In genomic region chr13:30736921-30737320, GRCh38 we compare ENCODE assay signal across 1 cellular context.
TF ChIP-seq lines count a peak whose summit lies in the region.

No MANE protein-coding gene starts in this region.

TF ChIP-seq in H1, 55 proteins besides CTCF, POLR2A, EP300 and RAD21:
- TF ChIP-seq SIN3A (conservative IDR thresholded peaks at IDR 0.05 in 1 of 2, IDR thresholded peaks at IDR 0.05 in 1 of 2; ENCODE audit: low read depth in 1 of 2, low read length in 2 of 2) (no peak), JUN (IDR thresholded peaks at IDR 0.05; ENCODE audit: low read depth, low read length) (no peak), MAFK (IDR thresholded peaks at IDR 0.05; ENCODE audit: low read depth, low read length) (no peak), CREB1 (IDR thresholded peaks at IDR 0.05) (no peak), FOSL1 (IDR thresholded peaks at IDR 0.05; ENCODE audit: insufficient read depth, low read depth, low read length) (no peak), BRCA1 (IDR thresholded peaks at IDR 0.05; ENCODE audit: low read depth, low read length) (no peak), USF2 (IDR thresholded peaks at IDR 0.05; ENCODE audit: low read length) (no peak), TBP (IDR thresholded peaks at IDR 0.05; ENCODE audit: low read depth, low read length) (no peak), MAX (IDR thresholded peaks at IDR 0.05) (no peak), RBBP5 (IDR thresholded peaks at IDR 0.05; ENCODE audit: borderline replicate concordance, low read depth, low read length) (no peak), RNF2 (IDR thresholded peaks at IDR 0.05; ENCODE audit: borderline replicate concordance, low read depth, low read length, missing control alignments, poor library complexity, severe bottlenecking) (no peak), JUND (IDR thresholded peaks at IDR 0.05; ENCODE audit: low read length) (no peak)
